Comparison of ENCODE assay signal across 26 cellular contexts in genomic region chr12:78387721-78388120, GRCh38.
"Had no signal": no experiment of that assay in that cellular context is flagged by ENCODE, and none has a peak within 500 bp of the region (broad histone marks: within the 10 kb centered on the region; RNA-seq: fewer than 3 reads in every experiment).

No MANE protein-coding gene starts in this region.

- ATAC-seq: naive thymus-derived CD4-positive, alpha-beta T cell; natural killer cell; psoas muscle; right cardiac atrium; right lobe of liver; stimulated activated effector memory CD8-positive, alpha-beta T cell treated with anti-CD3 and anti-CD28 coated beads, Interleukin-12 subunit alpha, Interleukin-12 subunit beta, amount 100 ng/mL, for 72 hours; stimulated activated naive B cell treated with anti-CD40 and anti-IgM and Interleukin-4, amounts not matched to agents 10 μg/mL and 1 μg/mL and 100 μg/mL, for 72 hours had no signal

- H3K79me2 ChIP-seq: parathyroid adenoma had no signal

- H3K36me3 ChIP-seq: neural progenitor cell, ovary, right lobe of liver, sigmoid colon, stomach, suprapubic skin, tibial artery, upper lobe of left lung, vagina had no signal

- H2AFZ ChIP-seq: parathyroid adenoma had no signal

- H3K9me3 ChIP-seq: ovary, psoas muscle, right lobe of liver, sigmoid colon, stomach, suprapubic skin, testis, tibial artery, upper lobe of left lung, vagina had no signal

- H3K27me3 ChIP-seq: neural progenitor cell, ovary, right lobe of liver, sigmoid colon, stomach, suprapubic skin, testis, tibial artery, upper lobe of left lung, vagina had no signal

- H3K4me3 ChIP-seq: neural progenitor cell, ovary, psoas muscle, right lobe of liver, sigmoid colon, stomach, suprapubic skin, testis, tibial artery, upper lobe of left lung, vagina had no signal

- H3K4me2 ChIP-seq: neural progenitor cell had no signal

- H3K4me1 ChIP-seq: neural progenitor cell, parathyroid adenoma, psoas muscle, right lobe of liver, sigmoid colon, stomach, suprapubic skin, testis, tibial artery, upper lobe of left lung, vagina had no signal

- H3K27ac ChIP-seq: neural progenitor cell, ovary, parathyroid adenoma, psoas muscle, right lobe of liver, sigmoid colon, stomach, suprapubic skin, testis, tibial artery, upper lobe of left lung, vagina had no signal

- DNase-seq: naive thymus-derived CD4-positive, alpha-beta T cell; natural killer cell; occipital lobe; ovary; posterior cingulate gyrus; psoas muscle; right cardiac atrium; right lobe of liver; sigmoid colon; small intestine; stimulated activated CD4-positive, alpha-beta T cell treated with anti-CD3 and anti-CD28 coated beads, Interleukin-15, amount 100 ng/mL, for 24 hours; stimulated activated CD4-positive, alpha-beta T cell treated with anti-CD3 and anti-CD28 coated beads, Interleukin-2, amount 100 ng/mL, for 24 hours; stimulated activated CD4-positive, alpha-beta T cell treated with anti-CD3 and anti-CD28 coated beads, Interleukin-2, amount 100 ng/mL, for 48 hours; stimulated activated CD4-positive, alpha-beta T cell treated with anti-CD3 and anti-CD28 coated beads, Interleukin-4, amount 100 ng/mL, for 24 hours; stimulated activated naive B cell treated with anti-CD40 and anti-IgM and Interleukin-4, amounts not matched to agents 10 μg/mL and 1 μg/mL and 100 μg/mL, for 72 hours; stimulated activated naive CD4-positive, alpha-beta T cell treated with Interleukin-2 at 50 U/mL for 16 hours; stomach; testis; tibial artery; trophoblast cell; upper lobe of left lung had no signal

- H3K9ac ChIP-seq: neural progenitor cell, parathyroid adenoma had no signal
